26 cellular contexts compared by ENCODE assay signal in the genomic region with DNA sequence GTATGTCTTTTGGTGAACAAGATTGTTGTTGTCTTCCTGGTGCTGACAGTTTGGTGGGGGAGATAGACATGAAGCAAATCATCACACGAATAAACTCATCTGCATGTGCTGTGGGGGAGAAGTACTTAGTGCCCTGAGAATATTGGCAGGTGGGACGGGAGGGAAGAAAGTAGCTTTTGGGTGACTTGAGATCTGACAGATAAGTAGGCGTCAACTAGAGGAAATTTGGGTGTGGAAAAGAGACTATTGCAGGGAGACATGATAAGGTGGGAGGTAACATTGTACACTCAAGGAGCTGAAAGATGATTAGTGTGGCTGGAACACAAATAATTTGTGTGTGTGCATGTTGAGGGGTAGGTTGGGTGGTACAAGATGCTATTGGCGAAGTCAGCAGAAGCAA.
"Had no signal": no experiment of that assay in that cellular context is flagged by ENCODE, and none has a peak within 500 bp of the region (broad histone marks: within the 10 kb centered on the region; RNA-seq: fewer than 3 reads in every experiment).

No MANE protein-coding gene starts in this region.

- H3K4me3 ChIP-seq: coronary artery, esophagus squamous epithelium, lung, pancreas, right atrium auricular region, smooth muscle cell, suprapubic skin, transverse colon had no signal

- ATAC-seq: left lobe of liver; natural killer cell; pancreas; sciatic nerve; stimulated activated naive CD8-positive, alpha-beta T cell treated with anti-CD3 and anti-CD28 coated beads, Interleukin-15, amount 100 ng/mL, for 72 hours had no signal

- FAIRE-seq: endothelial cell of umbilical vein, pancreas had no signal

- H3K36me3 ChIP-seq: esophagus squamous epithelium, neutrophil, pancreas, right atrium auricular region, suprapubic skin, transverse colon had no signal

- H3K9me3 ChIP-seq: esophagus squamous epithelium, neutrophil, pancreas, right atrium auricular region, suprapubic skin, transverse colon had no signal

- H3K4me1 ChIP-seq: esophagus squamous epithelium, pancreas, right atrium auricular region, suprapubic skin had no signal

- DNase-seq: dermis blood vessel endothelial cell; effector memory CD4-positive, alpha-beta T cell; esophagus squamous epithelium; foreskin melanocyte; glutamatergic neuron; immature natural killer cell; islet precursor cell; kidney glomerular epithelial cell; natural killer cell; pancreas; stimulated activated CD4-positive, alpha-beta T cell treated with anti-CD3 and anti-CD28 coated beads, Interleukin-12 subunit alpha, Interleukin-12 subunit beta, amount 100 ng/mL, for 4 hours; stimulated activated CD4-positive, alpha-beta T cell treated with anti-CD3 and anti-CD28 coated beads, Interleukin-1b, Interleukin-23, amount 100 ng/mL, for 48 hours; stimulated activated CD4-positive, alpha-beta T cell treated with anti-CD3 and anti-CD28 coated beads, Interleukin-4, amount 100 ng/mL, for 1 hour; stimulated activated CD8-positive, alpha-beta memory T cell treated with anti-CD3 and anti-CD28 coated beads, Interleukin-4, amount 100 ng/mL, for 48 hours; stimulated activated naive CD4-positive, alpha-beta T cell; stimulated activated naive CD8-positive, alpha-beta T cell treated with anti-CD3 and anti-CD28 coated beads, Interleukin-15, amount 100 ng/mL, for 72 hours; transverse colon had no signal

- H3K27ac ChIP-seq: esophagus squamous epithelium, neutrophil, pancreas, right atrium auricular region, suprapubic skin, transverse colon had no signal

- H3K4me2 ChIP-seq: smooth muscle cell had no signal

- H3K27me3 ChIP-seq: esophagus squamous epithelium, neutrophil, pancreas, right atrium auricular region, suprapubic skin, transverse colon had no signal
